In genomic region chr2:27019459-27020336, GRCh38 we compare ENCODE assay signal across 24 cellular contexts. TPM values are rescaled to one million over a fixed set of nuclear protein-coding genes. Genes with fewer than 3 reads are reported as not detected.
DNase-seq lines count a peak whose midpoint lies in the region; ATAC-seq, FAIRE-seq and TF ChIP-seq lines count a peak whose summit lies in the region.
"Had no signal": no experiment of that assay in that cellular context is flagged by ENCODE, and none has a peak within 500 bp of the region (broad histone marks: within the 10 kb centered on the region; RNA-seq: fewer than 3 reads in every experiment).

No MANE protein-coding gene starts in this region.

- no peak for TF ChIP-seq CTCF in PC-9 (conservative IDR thresholded peaks at IDR 0.05)
- TF ChIP-seq CTCF in astrocyte (IDR thresholded peaks at IDR 0.05; ENCODE audit: insufficient read depth, low read depth, low read length), result no peak
- no peak for TF ChIP-seq CTCF in nephron progenitor cell (IDR thresholded peaks at IDR 0.05)
- no peak for TF ChIP-seq CTCF in suprapubic skin (IDR thresholded peaks at IDR 0.05)

- H3K4me2 ChIP-seq in PC-9 (peak overlapping the region; percentile 61), astrocyte (ENCODE audit: low read length) (no peak overlapping the region)

- H3K4me1 ChIP-seq in PC-9 (replicated peaks; ENCODE audit: insufficient read depth) (peaks cover 60% of the 10 kb centered on the region), astrocyte (ENCODE audit: insufficient read depth, low read length) (peaks cover 18% of the 10 kb centered on the region), suprapubic skin (peaks cover 22% of the 10 kb centered on the region)
- H3K4me1 ChIP-seq: HAP-1 had no signal

- no peak for DNase-seq in PC-9
- DNase-seq in astrocyte (ENCODE audit: low read depth), result no peak
- no peak for DNase-seq in nephron progenitor cell
- DNase-seq in suprapubic skin (ENCODE audit: low spot score in 2 of 2), result no peak
- DNase-seq in posterior vena cava (ENCODE audit: low spot score), result no peak
- DNase-seq: activated CD4-positive, alpha-beta T cell treated with anti-CD3 and anti-CD28 coated beads, Interleukin-2, amount 50 U/mL, for 4 hours; activated naive CD4-positive, alpha-beta T cell treated with anti-CD3 and anti-CD28 coated beads, Interleukin-2, amount 10 ng/mL, durations not matched to agents 7 days and 5 days; amniotic stem cell; C1 segment of cervical spinal cord; Caco-2; DMS79; effector memory CD8-positive, alpha-beta T cell; GDM1; kidney glomerular epithelial cell; NCI-H446; nucleus accumbens; stimulated activated CD4-positive, alpha-beta T cell treated with anti-CD3 and anti-CD28 coated beads, Interleukin-2, amount 100 ng/mL, for 48 hours had no signal

- intact Hi-C loops in PC-9 (cut with micrococcal nuclease; ENCODE audit: unreplicated experiment) (loop anchor here (2.0 to 10.0 kb wide), 2 partner anchors 65 to 265 kb away; no protein-coding TSS in a partner anchor), posterior vena cava (cut with DNase I) (loop anchor here (2.0 to 5.0 kb wide), 2 partner anchors 57 to 177 kb away; no protein-coding TSS in a partner anchor)

- FAIRE-seq in astrocyte (lab: Jason Lieb, UNC), result no peak
- FAIRE-seq: urothelium cell line had no signal

- H3K9me3 Mint-ChIP-seq in astrocyte (ENCODE audit: unreplicated experiment) (no peaks in the 10 kb centered on the region), nephron progenitor cell (no peaks in the 10 kb centered on the region)
- H3K9me3 Mint-ChIP-seq: activated naive CD4-positive, alpha-beta T cell treated with anti-CD3 and anti-CD28 coated beads, Interleukin-2, amount 10 ng/mL, durations not matched to agents 7 days and 5 days; effector memory CD8-positive, alpha-beta T cell had no signal

- no peak for TF ChIP-seq EP300 in suprapubic skin (IDR thresholded peaks at IDR 0.05)

- H3K4me3 Mint-ChIP-seq in astrocyte (ENCODE audit: unreplicated experiment) (no peak overlapping the region), nephron progenitor cell (no peak overlapping the region)
- H3K4me3 Mint-ChIP-seq: activated naive CD4-positive, alpha-beta T cell treated with anti-CD3 and anti-CD28 coated beads, Interleukin-2, amount 10 ng/mL, durations not matched to agents 7 days and 5 days; effector memory CD8-positive, alpha-beta T cell had no signal

- 0 out of 2 replicates have a peak, but pooled peaks cover 5% of the 10 kb centered on the region for H3K36me3 ChIP-seq in PC-9 (ENCODE audit: low read depth)
- no peaks in the 10 kb centered on the region for H3K36me3 ChIP-seq in astrocyte (ENCODE audit: insufficient read depth, low read length)
- peaks cover 22% of the 10 kb centered on the region for H3K36me3 ChIP-seq in suprapubic skin

- WGBS in suprapubic skin, result 85% methylated on average over 14 of the region's 14 CpGs

- H2AFZ ChIP-seq in PC-9, result no peak overlapping the region
- H2AFZ ChIP-seq in astrocyte (ENCODE audit: low read depth, low read length), result no peak overlapping the region

- H3K36me3 Mint-ChIP-seq in astrocyte (ENCODE audit: low read depth, unreplicated experiment), result peaks cover 14% of the 10 kb centered on the region
- H3K36me3 Mint-ChIP-seq in nephron progenitor cell (ENCODE audit: low read depth), result peaks cover 14% of the 10 kb centered on the region

- H3K27me3 ChIP-seq in PC-9 (ENCODE audit: insufficient read depth, low read depth) (no peaks in the 10 kb centered on the region), astrocyte (ENCODE audit: insufficient read depth, low read length) (no peaks in the 10 kb centered on the region), suprapubic skin (no peaks in the 10 kb centered on the region)
- H3K27me3 ChIP-seq: heart left ventricle had no signal

- no peaks in the 10 kb centered on the region for H3K9me3 ChIP-seq in PC-9 (ENCODE audit: insufficient read depth, low read depth)
- H3K9me3 ChIP-seq in astrocyte (ENCODE audit: insufficient read depth, low read depth, low read length), result no peaks in the 10 kb centered on the region
- H3K9me3 ChIP-seq in suprapubic skin, result no peaks in the 10 kb centered on the region
- H3K9me3 ChIP-seq: Caco-2, HAP-1, heart left ventricle had no signal

- H3K4me3 ChIP-seq in PC-9 (no peak overlapping the region), astrocyte (ENCODE audit: insufficient read depth, low read depth, low read length) (no peak overlapping the region), suprapubic skin (no peak overlapping the region)
- H3K4me3 ChIP-seq: coronary artery, HAP-1, heart left ventricle had no signal

- no peaks in the 10 kb centered on the region for H3K9me2 ChIP-seq in PC-9 (ENCODE audit: insufficient read depth)

- peaks cover 41% of the 10 kb centered on the region for H3F3A ChIP-seq in PC-9 (ENCODE audit: insufficient read depth, low read depth)

- CTCF ChIA-PET in PC-9 (lab: Charles Lee), result interaction anchor here (0.5 to 0.7 kb wide), 2 partner anchors 58 to 259 kb away, joined by 4 to 5 read pairs; no protein-coding TSS in a partner anchor

- H3K27me3 Mint-ChIP-seq in astrocyte (ENCODE audit: low read depth, unreplicated experiment) (peaks cover 4% of the 10 kb centered on the region), nephron progenitor cell (ENCODE audit: low read depth, poor library complexity) (no peaks in the 10 kb centered on the region)
- H3K27me3 Mint-ChIP-seq: effector memory CD8-positive, alpha-beta T cell had no signal

- POLR2A ChIA-PET in PC-9 (lab: Charles Lee; ENCODE audit: unreplicated experiment), result interaction anchor here (0.6 kb wide), 1 partner anchor 15 kb away, joined by 27 read pairs; no protein-coding TSS in a partner anchor

- no TSS peak for BruUV-seq in PC-9 (replicated peaks; lab: Mats Ljungman, UMichigan)

- TF ChIP-seq POLR2A in suprapubic skin (IDR thresholded peaks at IDR 0.05), result no peak

- no peak for ATAC-seq in HG02642 (IDR thresholded peaks at IDR 0.05; ENCODE audit: poor library complexity, unreplicated experiment)
- ATAC-seq in GM18868 (IDR thresholded peaks at IDR 0.05; ENCODE audit: unreplicated experiment), result no peak
- ATAC-seq: effector memory CD8-positive, alpha-beta T cell had no signal

- H3K27ac Mint-ChIP-seq in astrocyte (ENCODE audit: unreplicated experiment) (peak overlapping the region; percentile 67), nephron progenitor cell (peak overlapping the region; percentile 56)
- H3K27ac Mint-ChIP-seq: activated naive CD4-positive, alpha-beta T cell treated with anti-CD3 and anti-CD28 coated beads, Interleukin-2, amount 10 ng/mL, durations not matched to agents 7 days and 5 days had no signal

- H3K27ac ChIP-seq in PC-9 (peak overlapping the region; percentile 80), astrocyte (ENCODE audit: low read depth, low read length) (no peak overlapping the region), suprapubic skin (peak overlapping the region; percentile 75)
- H3K27ac ChIP-seq: HL-60 had no signal

- H3K79me2 ChIP-seq in PC-9 (ENCODE audit: low read depth) (peaks cover 7% of the 10 kb centered on the region; the same call in 1 of the 2 replicates), astrocyte (ENCODE audit: insufficient read depth, low read length) (no peaks in the 10 kb centered on the region)

- H3K4me1 Mint-ChIP-seq in astrocyte (ENCODE audit: low read depth, unreplicated experiment) (peaks cover 51% of the 10 kb centered on the region), nephron progenitor cell (peaks cover 42% of the 10 kb centered on the region)

- no peaks in the 10 kb centered on the region for H4K20me1 ChIP-seq in PC-9 (ENCODE audit: insufficient read depth)
- H4K20me1 ChIP-seq in astrocyte (ENCODE audit: insufficient read depth, low read length), result peaks cover 42% of the 10 kb centered on the region

- no peak overlapping the region for H3K9ac ChIP-seq in astrocyte (ENCODE audit: low read length)

RNA-seq across cellular contexts. Expression of gene TMEM214, which starts 13.1 kb away (rescaled TPM):
- 60.9 and 65.6 TPM in 2 replicates for total RNA-seq in PC-9 (2021)
- 93.5 and 108 TPM in 2 replicates for total RNA-seq in astrocyte
- total RNA-seq in suprapubic skin, result 10 to 100 TPM; 39.2 to 56.3 (median 44.7) TPM
- 10 to 100 TPM; 68.0 to 69.8 TPM for total RNA-seq in posterior vena cava

RNA-seq across cellular contexts. Expression of gene AGBL5, which starts 31.8 kb away (rescaled TPM):
- total RNA-seq in PC-9 (2021), result 63.2 and 64.0 TPM in 2 replicates
- total RNA-seq in astrocyte, result 19.9 and 20.7 TPM in 2 replicates
- total RNA-seq in suprapubic skin, result 10 to 100 TPM; 15.3 to 18.9 (median 18.5) TPM
- 10 to 100 TPM; 20.0 to 22.9 TPM for total RNA-seq in posterior vena cava

RNA-seq across cellular contexts. Expression of gene MAPRE3, which starts 49.3 kb away (rescaled TPM):
- total RNA-seq in PC-9 (2021) (17.1 and 25.2 TPM in 2 replicates), astrocyte (27.0 and 29.0 TPM in 2 replicates), suprapubic skin (10 to 100 TPM; 29.5 to 57.5 (median 34.0) TPM), posterior vena cava (10 to 100 TPM; 11.4 to 16.3 TPM)

RNA-seq across cellular contexts. Expression of gene OST4, which starts 51.8 kb away (rescaled TPM):
- total RNA-seq in PC-9 (2021) (165 and 166 TPM in 2 replicates), astrocyte (395 and 419 TPM in 2 replicates), suprapubic skin (100 to 1,000 TPM in 3 of 4 donors, 10 to 100 TPM in 1; 70.8 to 225 (median 199) TPM), posterior vena cava (100 to 1,000 TPM; 222 to 314 TPM)

RNA-seq across cellular contexts. Expression of gene EMILIN1, which starts 58.7 kb away (rescaled TPM):
- 0.83 and 1.6 TPM in 2 replicates for total RNA-seq in PC-9 (2021)
- total RNA-seq in astrocyte, result 0.95 and 1.2 TPM in 2 replicates
- total RNA-seq in suprapubic skin, result 10 to 100 TPM in 1 of 4 donors, 1 to 10 TPM in 3; 3.0 to 13.8 (median 5.8) TPM
- total RNA-seq in posterior vena cava, result 100 to 1,000 TPM; 178 to 323 TPM
